Comparison of ENCODE assay signal across 1 cellular context in genomic region chr2:195899226-195899625, GRCh38.
TF ChIP-seq lines count a peak whose summit lies in the region.

No MANE protein-coding gene starts in this region.

TF ChIP-seq in HCT116, 20 proteins besides CTCF, POLR2A, EP300 and RAD21:
- TF ChIP-seq MAX (IDR thresholded peaks at IDR 0.05) (no peak), SRF (IDR thresholded peaks at IDR 0.05; ENCODE audit: low read depth) (no peak), CEBPB (IDR thresholded peaks at IDR 0.05; ENCODE audit: low read depth) (no peak), ELF1 (IDR thresholded peaks at IDR 0.05; ENCODE audit: borderline replicate concordance, low read depth) (no peak), EZH2phosphoT487 (IDR thresholded peaks at IDR 0.05; ENCODE audit: borderline replicate concordance) (no peak), EZH2 (IDR thresholded peaks at IDR 0.05) (no peak), ATF3 (IDR thresholded peaks at IDR 0.05) (no peak), JUND (IDR thresholded peaks at IDR 0.05) (no peak), SIN3A (IDR thresholded peaks at IDR 0.05; ENCODE audit: low read depth) (no peak), ZFX (IDR thresholded peaks at IDR 0.05) (no peak), TCF7L2 (IDR thresholded peaks at IDR 0.05; ENCODE audit: borderline replicate concordance, extremely low read depth, insufficient read depth, insufficient read length) (no peak), ZBTB33 (IDR thresholded peaks at IDR 0.05; ENCODE audit: extremely low read depth, insufficient replicate concordance, low read length) (no peak), CBX3 (IDR thresholded peaks at IDR 0.05; ENCODE audit: low read depth) (no peak), ZNF274 (IDR thresholded peaks at IDR 0.05; ENCODE audit: low read depth, low read length) (no peak), EGR1 (IDR thresholded peaks at IDR 0.05; ENCODE audit: low read depth) (no peak), POLR2AphosphoS5 (IDR thresholded peaks at IDR 0.05; ENCODE audit: low read depth, low read length) (no peak)
